ENCODE assay signal across 25 cellular contexts in genomic region chr12:57541717-57542116, GRCh38. TPM values are rescaled to one million over a fixed set of nuclear protein-coding genes. Genes with fewer than 3 reads are reported as not detected.
A peak's percentile ranks its signal among the peaks of the same experiment; 100 is the strongest.
DNase-seq lines count a peak whose midpoint lies in the region; ATAC-seq, FAIRE-seq and TF ChIP-seq lines count a peak whose summit lies in the region.
"Had no signal": no experiment of that assay in that cellular context is flagged by ENCODE, and none has a peak within 500 bp of the region (broad histone marks: within the 10 kb centered on the region; RNA-seq: fewer than 3 reads in every experiment).

No MANE protein-coding gene starts in this region.

- 82% methylated on average over 2 of the region's 2 CpGs for WGBS in K562 (ENCODE audit: insufficient coverage, low coverage, missing lambda C conversion rate)
- 44 to 60% methylated on average over 1 to 2 of the region's 2 CpGs for WGBS in transverse colon (ENCODE audit: low coverage in 1 of 2), 2 donors

- H3K4me3 ChIP-seq in SJSA1 (no peak overlapping the region), K562 (no peak overlapping the region), transverse colon (no peak overlapping the region)
- H3K4me3 ChIP-seq in CD4-positive, alpha-beta memory T cell (ENCODE audit: low read length in 2 of 2): no peak overlapping the region
- H3K4me3 ChIP-seq: BLaER1, GM23338 had no signal

- POLR2A ChIA-PET in K562 (lab: Yijun Ruan, JAX): interaction anchor here (1.1 to 12.7 kb wide), 3 partner anchors 9 to 14 kb away, joined by 3 to 225 read pairs (median 4); partner anchors contain the start of gene MBD6
- POLR2A ChIA-PET in CD4-positive, alpha-beta memory T cell (lab: Charles Lee; ENCODE audit: partially characterized antibody): no interaction called here

- no peak for FAIRE-seq in K562 (lab: Jason Lieb, UNC)
- FAIRE-seq: A204.1, D721Med, GM12891, GM18507 had no signal

- H3K27me3 ChIP-seq in SJSA1 (replicated peaks) (no peaks in the 10 kb centered on the region), K562 (ENCODE audit: control insufficient read depth in 2 of 2, insufficient read depth in 2 of 2, low read length in 2 of 2) (no peaks in the 10 kb centered on the region), transverse colon (no peaks in the 10 kb centered on the region)
- H3K27me3 ChIP-seq in CD4-positive, alpha-beta memory T cell (ENCODE audit: insufficient read depth, low read length): no peaks in the 10 kb centered on the region
- H3K27me3 ChIP-seq: BLaER1 had no signal

- intact Hi-C loops in K562 (cut with micrococcal nuclease): no loop called here
- intact Hi-C loops in left colon (cut with DNase I, micrococcal nuclease): no loop called here
- intact Hi-C loops in transverse colon (cut with DNase I; ENCODE audit: low total_unique reads): no loop called here
- intact Hi-C loops in CD4-positive, alpha-beta memory T cell (cut with micrococcal nuclease): no loop called here

- CTCF ChIA-PET in K562 (lab: Yijun Ruan, JAX; ENCODE audit: low intra/inter-chr PET ratio): no interaction called here
- CTCF ChIA-PET in CD4-positive, alpha-beta memory T cell (lab: Charles Lee; ENCODE audit: partially characterized antibody): no interaction called here

- ATAC-seq in K562: no peak
- ATAC-seq in left colon: peak; percentile 59
- no peak for ATAC-seq in natural killer cell treated with Interleukin-12 subunit alpha and Interleukin-12 subunit beta and Interleukin-15 and Interleukin-18, amount 100 ng/mL, for 72 hours
- ATAC-seq: GM23338, HCT116 had no signal

- H3K27ac ChIP-seq in SJSA1: peak overlapping the region; percentile 2
- peak overlapping the region; percentile 78; the same call in 2 of the 3 replicates for H3K27ac ChIP-seq in K562 (ENCODE audit: extremely low read depth, low read depth, low read length)
- peak overlapping the region; percentile 60 to 69 (median 62) for H3K27ac ChIP-seq in transverse colon
- H3K27ac ChIP-seq in CD4-positive, alpha-beta memory T cell (ENCODE audit: low read depth, low read length): no peak overlapping the region
- H3K27ac ChIP-seq: 22Rv1, BLaER1, C4-2B had no signal

- TF ChIP-seq EP300 in K562 (IDR thresholded peaks at IDR 0.05; ENCODE audit: low read length): no peak
- no peak for TF ChIP-seq EP300 in transverse colon (IDR thresholded peaks at IDR 0.05; ENCODE audit: low read depth)

- peaks cover 0 to 3% (median 0%) of the 10 kb centered on the region in 8 donors for H3K9me3 Mint-ChIP-seq in CD4-positive, alpha-beta memory T cell
- no peaks in the 10 kb centered on the region for H3K9me3 Mint-ChIP-seq in natural killer cell treated with Interleukin-12 subunit alpha and Interleukin-12 subunit beta and Interleukin-15 and Interleukin-18, amount 100 ng/mL, for 72 hours
- H3K9me3 Mint-ChIP-seq: CD4-positive, CD25-positive, alpha-beta regulatory T cell; CD8-positive, alpha-beta memory T cell; GM23338; H9 had no signal

- H3K27me3 Mint-ChIP-seq in CD4-positive, alpha-beta memory T cell: no peaks in the 10 kb centered on the region
- no peaks in the 10 kb centered on the region for H3K27me3 Mint-ChIP-seq in natural killer cell treated with Interleukin-12 subunit alpha and Interleukin-12 subunit beta and Interleukin-15 and Interleukin-18, amount 100 ng/mL, for 72 hours
- H3K27me3 Mint-ChIP-seq: B cell; CD4-positive, CD25-positive, alpha-beta regulatory T cell; CD8-positive, alpha-beta memory T cell had no signal

- H3K4me1 ChIP-seq in SJSA1 (replicated peaks) (peaks cover 49% of the 10 kb centered on the region), K562 (replicated peaks in 1 of 2; ENCODE audit: control insufficient read depth in 2 of 2, insufficient read depth in 2 of 2, low read length in 2 of 2) (peaks cover 27 to 66% of the 10 kb centered on the region in 2 experiments), transverse colon (peaks cover 7 to 46% (median 30%) of the 10 kb centered on the region in 4 donors)
- H3K4me1 ChIP-seq in CD4-positive, alpha-beta memory T cell (ENCODE audit: insufficient read depth, low read length): peaks cover 16% of the 10 kb centered on the region

- TF ChIP-seq POLR2A in K562 (conservative IDR thresholded peaks at IDR 0.05): no peak
- TF ChIP-seq POLR2A in transverse colon (IDR thresholded peaks at IDR 0.05): no peak

- no peak for TF ChIP-seq CTCF in K562 (IDR thresholded peaks at IDR 0.05 in 2 of 3, conservative IDR thresholded peaks at IDR 0.05 in 1 of 3; ENCODE audit: insufficient read depth in 2 of 3, low read depth in 1 of 3, low read length in 3 of 3)
- TF ChIP-seq CTCF in transverse colon (IDR thresholded peaks at IDR 0.05): no peak

- no TSS peak for BruUV-seq in K562 (replicated peaks; lab: Mats Ljungman, UMichigan)

- peaks cover 7 to 35% of the 10 kb centered on the region in 2 donors for H3K36me3 Mint-ChIP-seq in CD4-positive, alpha-beta memory T cell
- H3K36me3 Mint-ChIP-seq in natural killer cell treated with Interleukin-12 subunit alpha and Interleukin-12 subunit beta and Interleukin-15 and Interleukin-18, amount 100 ng/mL, for 72 hours: no peaks in the 10 kb centered on the region

- H3K9me3 ChIP-seq in SJSA1 (replicated peaks): no peaks in the 10 kb centered on the region
- H3K9me3 ChIP-seq in K562 (replicated peaks; ENCODE audit: control insufficient read depth, insufficient read depth, low read depth, low read length): no peaks in the 10 kb centered on the region
- no peaks in the 10 kb centered on the region for H3K9me3 ChIP-seq in transverse colon
- H3K9me3 ChIP-seq in CD4-positive, alpha-beta memory T cell (ENCODE audit: control insufficient read depth in 1 of 2, low read length in 2 of 2): no peaks in the 10 kb centered on the region
- H3K9me3 ChIP-seq: BLaER1 had no signal

- no peak overlapping the region for H3K4me3 Mint-ChIP-seq in CD4-positive, alpha-beta memory T cell
- H3K4me3 Mint-ChIP-seq in natural killer cell treated with Interleukin-12 subunit alpha and Interleukin-12 subunit beta and Interleukin-15 and Interleukin-18, amount 100 ng/mL, for 72 hours: no peak overlapping the region
- H3K4me3 Mint-ChIP-seq: B cell; CD8-positive, alpha-beta memory T cell; GM23338; H9 had no signal

- peak overlapping the region in 1 of 2 experiments; percentile 28; a peak in 1 of 4 replicates for H3K9ac ChIP-seq in K562 (ENCODE audit: insufficient read depth in 1 of 2, low read depth in 2 of 2, low read length in 2 of 2)
- H3K9ac ChIP-seq: BLaER1 had no signal

- H3K27ac Mint-ChIP-seq in CD4-positive, alpha-beta memory T cell: no peak overlapping the region
- no peak overlapping the region for H3K27ac Mint-ChIP-seq in natural killer cell treated with Interleukin-12 subunit alpha and Interleukin-12 subunit beta and Interleukin-15 and Interleukin-18, amount 100 ng/mL, for 72 hours
- H3K27ac Mint-ChIP-seq: B cell, GM23338 had no signal

- H3K79me2 ChIP-seq in K562 (ENCODE audit: control insufficient read depth, insufficient read depth, low read length): peaks cover 66% of the 10 kb centered on the region

- in situ Hi-C loops in K562 (cut with MboI) (no loop called here), transverse colon (cut with MboI; ENCODE audit: low pct_ligation_motif_present in 1 of 4, low pct_unique_long_range_greater_than_20kb in 1 of 4, low sequenced_read_pairs in 3 of 4) (no loop called here)

- no peak for DNase-seq in SJSA1 (ENCODE audit: low read depth in 1 of 2, low spot score in 2 of 2)
- DNase-seq in K562 (ENCODE audit: extremely low read depth in 1 of 4, low spot score in 3 of 4): no peak
- DNase-seq in left colon: no peak
- no peak for DNase-seq in transverse colon
- no peak for DNase-seq in CD4-positive, alpha-beta memory T cell
- no peak for DNase-seq in NCI-H82 treated with DMSO at 0.1 percent for 48 hours (lab: John Stamatoyannopoulos, UW; ENCODE audit: unreplicated experiment)
- no peak for DNase-seq in cerebellar cortex (ENCODE audit: low spot score)
- no peak for DNase-seq in natural killer cell treated with Interleukin-12 subunit alpha and Interleukin-12 subunit beta and Interleukin-15 and Interleukin-18, amount 100 ng/mL, for 72 hours (ENCODE audit: low spot score)
- DNase-seq: CD4-positive, CD25-positive, alpha-beta regulatory T cell; CD8-positive, alpha-beta memory T cell; DMS 273 treated with DMSO at 0.1 percent for 48 hours; DMS79 treated with DMSO at 0.1 percent for 48 hours; GF-D8; H9 had no signal

- H3K9me1 ChIP-seq in K562 (ENCODE audit: control insufficient read depth, insufficient read depth, low read length): no peaks in the 10 kb centered on the region

- no peak overlapping the region for H2AFZ ChIP-seq in K562 (ENCODE audit: low read depth, low read length)
- H2AFZ ChIP-seq: GM23338 had no signal

- TF ChIP-seq RAD21 in K562 (CRISPR knock-in tag; conservative IDR thresholded peaks at IDR 0.05 in 1 of 2, IDR thresholded peaks at IDR 0.05 in 1 of 2): no peak

- no peak overlapping the region for H3K4me2 ChIP-seq in K562 (ENCODE audit: insufficient read depth, low read length)
- H3K4me2 ChIP-seq: BLaER1, GM23338 had no signal

- H3K36me3 ChIP-seq in SJSA1 (peaks cover 93% of the 10 kb centered on the region), K562 (ENCODE audit: control insufficient read depth, insufficient read depth, low read length) (peaks cover 72% of the 10 kb centered on the region), transverse colon (no peaks in the 10 kb centered on the region)
- peaks cover 5% of the 10 kb centered on the region for H3K36me3 ChIP-seq in CD4-positive, alpha-beta memory T cell (ENCODE audit: insufficient read depth, low read length)

- no peaks in the 10 kb centered on the region for H4K20me1 ChIP-seq in K562 (replicated peaks; ENCODE audit: control insufficient read depth, insufficient read depth, low read length)

- H3K4me1 Mint-ChIP-seq in CD4-positive, alpha-beta memory T cell: peaks cover 19 to 27% (median 24%) of the 10 kb centered on the region in 4 donors
- H3K4me1 Mint-ChIP-seq in natural killer cell treated with Interleukin-12 subunit alpha and Interleukin-12 subunit beta and Interleukin-15 and Interleukin-18, amount 100 ng/mL, for 72 hours (ENCODE audit: low read depth in 2 of 2): peaks cover 27 to 30% of the 10 kb centered on the region in 2 donors

RNA-seq across cellular contexts. Expression of gene DCTN2, which starts 5.3 kb away (rescaled TPM):
- total RNA-seq in SJSA1 (2014; rRNA removed; shearing (Covaris generic)): 3,855 and 4,325 TPM in 2 replicates
- 253 and 274 TPM in 2 replicates for total RNA-seq in K562 (2011; cell fraction: chromatin; rRNA removed; ENCODE audit: low replicate concordance)
- 125 and 135 TPM in 2 replicates for total RNA-seq in K562 (2011; cell fraction: nucleolus; rRNA removed)
- total RNA-seq in K562 (2011; cell fraction: nucleoplasm; rRNA removed): 180 and 202 TPM in 2 replicates
- 128 and 135 TPM in 2 replicates for total RNA-seq in K562 (2014; rRNA removed)
- total RNA-seq in K562 (2014; rRNA removed; fragmentation: Illumina TruSeq; extraction: Trizol): 114 and 115 TPM in 2 replicates
- 122 and 151 TPM in 2 replicates for total RNA-seq in K562 (2015; rRNA removed; fragmentation: Illumina TruSeq; extraction: Trizol)
- 119 and 129 TPM in 2 replicates for total RNA-seq in K562 (2021)
- polyA plus RNA-seq in K562 (2011; rRNA removed): 137 and 161 TPM in 2 replicates
- 125 and 134 TPM in 2 replicates for polyA plus RNA-seq in K562 (2011; cell fraction: cytosol; rRNA removed)
- 140 and 175 TPM in 2 replicates for polyA plus RNA-seq in K562 (2011; cell fraction: nucleus; rRNA removed)
- polyA plus RNA-seq in K562 (2012): 98.5 and 216 TPM in 2 replicates
- polyA plus RNA-seq in K562 (2014; fragmentation: Illumina TruSeq; extraction: Trizol): 255 and 270 TPM in 2 replicates
- 10 to 100 TPM; 43.6 to 64.7 TPM for polyA plus RNA-seq in K562 (2014; fragmentation: Nextera tagmentation; extraction: Ambion mirVana)
- polyA plus RNA-seq in K562 (2014; rRNA removed): 125 and 127 TPM in 2 replicates
- 129 and 192 TPM in 2 replicates for polyA minus RNA-seq in K562 (2011; rRNA and poly(A)+ RNA removed)
- polyA minus RNA-seq in K562 (2011; cell fraction: cytosol; rRNA and poly(A)+ RNA removed): 103 and 129 TPM in 2 replicates
- 35.9 and 66.2 TPM in 2 replicates for polyA minus RNA-seq in K562 (2011; cell fraction: nucleus; rRNA and poly(A)+ RNA removed)
- total RNA-seq in left colon: 100 to 1,000 TPM; 139 to 151 TPM
- 100 to 1,000 TPM; 154 to 344 (median 175) TPM for total RNA-seq in transverse colon
- total RNA-seq in CD4-positive, alpha-beta memory T cell: 10 to 100 TPM; 69.4 to 70.7 TPM
- polyA plus RNA-seq in CD4-positive, alpha-beta memory T cell: 10 to 100 TPM; 67.4 to 86.2 TPM
- 10 to 100 TPM; 94.2 to 98.7 TPM for total RNA-seq in natural killer cell treated with Interleukin-12 subunit alpha and Interleukin-12 subunit beta and Interleukin-15 and Interleukin-18, amount 100 ng/mL, for 72 hours

RNA-seq across cellular contexts. Expression of gene KIF5A, which starts 8.1 kb away (rescaled TPM):
- total RNA-seq in SJSA1 (2014; rRNA removed; shearing (Covaris generic)): 2.1 and 2.8 TPM in 2 replicates
- total RNA-seq in K562 (2011; cell fraction: chromatin; rRNA removed; ENCODE audit: low replicate concordance): 64.9 and 77.9 TPM in 2 replicates
- total RNA-seq in K562 (2011; cell fraction: nucleolus; rRNA removed): 36.1 and 39.9 TPM in 2 replicates
- total RNA-seq in K562 (2011; cell fraction: nucleoplasm; rRNA removed): 52.8 and 54.9 TPM in 2 replicates
- total RNA-seq in K562 (2014; rRNA removed) (5.9 and 7.1 TPM in 2 replicates), K562 (2014; rRNA removed; fragmentation: Illumina TruSeq; extraction: Trizol) (7.3 and 8.0 TPM in 2 replicates), K562 (2015; rRNA removed; fragmentation: Illumina TruSeq; extraction: Trizol) (4.3 and 4.5 TPM in 2 replicates), K562 (2021) (14.2 and 17.7 TPM in 2 replicates), left colon (1 to 10 TPM in 1 of 2 donors, under 1 TPM in 1; 0.85 to 1.3 TPM), transverse colon (1 to 10 TPM; 1.3 to 6.2 (median 1.6) TPM)
- polyA plus RNA-seq in K562 (2011; rRNA removed) (16.0 and 19.3 TPM in 2 replicates), K562 (2014; fragmentation: Illumina TruSeq; extraction: Trizol) (16.0 and 16.1 TPM in 2 replicates), K562 (2014; fragmentation: Nextera tagmentation; extraction: Ambion mirVana) (1 to 10 TPM; 3.4 to 5.3 TPM), K562 (2014; rRNA removed) (15.8 and 17.7 TPM in 2 replicates)
- polyA plus RNA-seq in K562 (2011; cell fraction: cytosol; rRNA removed): 5.5 and 8.2 TPM in 2 replicates
- polyA plus RNA-seq in K562 (2011; cell fraction: nucleus; rRNA removed): 66.5 and 75.3 TPM in 2 replicates
- 8.1 and 30.3 TPM in 2 replicates for polyA plus RNA-seq in K562 (2012)
- 13.4 and 14.8 TPM in 2 replicates for polyA minus RNA-seq in K562 (2011; rRNA and poly(A)+ RNA removed)
- polyA minus RNA-seq in K562 (2011; cell fraction: cytosol; rRNA and poly(A)+ RNA removed): 5.6 and 6.9 TPM in 2 replicates
- polyA minus RNA-seq in K562 (2011; cell fraction: nucleus; rRNA and poly(A)+ RNA removed): 14.0 and 22.0 TPM in 2 replicates
- total RNA-seq in CD4-positive, alpha-beta memory T cell: under 1 TPM; 0.96 to 1.00 TPM
- polyA plus RNA-seq in CD4-positive, alpha-beta memory T cell: not detected
- total RNA-seq in natural killer cell treated with Interleukin-12 subunit alpha and Interleukin-12 subunit beta and Interleukin-15 and Interleukin-18, amount 100 ng/mL, for 72 hours: 1 to 10 TPM in 1 of 2 donors, under 1 TPM in 1; 0.29 to 2.0 TPM
- total RNA-seq: G401 had no signal

RNA-seq across cellular contexts. Expression of gene MBD6, which starts 19.1 kb away (rescaled TPM):
- total RNA-seq in SJSA1 (2014; rRNA removed; shearing (Covaris generic)): 63.3 and 70.5 TPM in 2 replicates
- total RNA-seq in K562 (2011; cell fraction: chromatin; rRNA removed; ENCODE audit: low replicate concordance): 77.3 and 118 TPM in 2 replicates
- 43.2 and 44.7 TPM in 2 replicates for total RNA-seq in K562 (2011; cell fraction: nucleolus; rRNA removed)
- total RNA-seq in K562 (2011; cell fraction: nucleoplasm; rRNA removed): 49.3 and 57.0 TPM in 2 replicates
- total RNA-seq in K562 (2014; rRNA removed): 4.7 and 6.3 TPM in 2 replicates
- total RNA-seq in K562 (2014; rRNA removed; fragmentation: Illumina TruSeq; extraction: Trizol): 2.7 and 3.8 TPM in 2 replicates
- total RNA-seq in K562 (2015; rRNA removed; fragmentation: Illumina TruSeq; extraction: Trizol): 3.6 and 6.1 TPM in 2 replicates
- total RNA-seq in K562 (2021): 46.6 and 54.8 TPM in 2 replicates
- 2.0 and 6.8 TPM in 2 replicates for polyA plus RNA-seq in K562 (2011; rRNA removed)
- 1.1 and 1.4 TPM in 2 replicates for polyA plus RNA-seq in K562 (2011; cell fraction: cytosol; rRNA removed)
- 25.0 and 38.2 TPM in 2 replicates for polyA plus RNA-seq in K562 (2011; cell fraction: nucleus; rRNA removed)
- 21.1 and 37.7 TPM in 2 replicates for polyA plus RNA-seq in K562 (2012)
- 14.1 and 20.3 TPM in 2 replicates for polyA plus RNA-seq in K562 (2014; fragmentation: Illumina TruSeq; extraction: Trizol)
- 1 to 10 TPM; 2.6 to 2.9 TPM for polyA plus RNA-seq in K562 (2014; fragmentation: Nextera tagmentation; extraction: Ambion mirVana)
- 12.2 and 19.8 TPM in 2 replicates for polyA plus RNA-seq in K562 (2014; rRNA removed)
- polyA minus RNA-seq in K562 (2011; rRNA and poly(A)+ RNA removed): 1.7 and 4.1 TPM in 2 replicates
- polyA minus RNA-seq in K562 (2011; cell fraction: cytosol; rRNA and poly(A)+ RNA removed): 5.2 and 13.3 TPM in 2 replicates
- 15.5 and 20.1 TPM in 2 replicates for polyA minus RNA-seq in K562 (2011; cell fraction: nucleus; rRNA and poly(A)+ RNA removed)
- 100 to 1,000 TPM; 104 to 116 TPM for total RNA-seq in left colon
- total RNA-seq in transverse colon: 100 to 1,000 TPM in 1 of 4 donors, 10 to 100 TPM in 3; 36.6 to 155 (median 51.0) TPM
- total RNA-seq in CD4-positive, alpha-beta memory T cell: 100 to 1,000 TPM in 1 of 2 experiments, 10 to 100 TPM in 1; 97.4 to 103 TPM
- 1 to 10 TPM in 1 of 2 donors, under 1 TPM in 1; 0.16 to 2.6 TPM for polyA plus RNA-seq in CD4-positive, alpha-beta memory T cell
- 100 to 1,000 TPM in 1 of 2 donors, 10 to 100 TPM in 1; 94.1 to 123 TPM for total RNA-seq in natural killer cell treated with Interleukin-12 subunit alpha and Interleukin-12 subunit beta and Interleukin-15 and Interleukin-18, amount 100 ng/mL, for 72 hours

RNA-seq across cellular contexts. Expression of gene DDIT3, which starts 21.4 kb away (rescaled TPM):
- 564 and 686 TPM in 2 replicates for total RNA-seq in SJSA1 (2014; rRNA removed; shearing (Covaris generic))
- 172 and 185 TPM in 2 replicates for total RNA-seq in K562 (2011; cell fraction: chromatin; rRNA removed; ENCODE audit: low replicate concordance)
- 119 and 124 TPM in 2 replicates for total RNA-seq in K562 (2011; cell fraction: nucleolus; rRNA removed)
- 106 and 127 TPM in 2 replicates for total RNA-seq in K562 (2011; cell fraction: nucleoplasm; rRNA removed)
- total RNA-seq in K562 (2014; rRNA removed) (68.2 and 89.9 TPM in 2 replicates), K562 (2014; rRNA removed; fragmentation: Illumina TruSeq; extraction: Trizol) (89.6 and 104 TPM in 2 replicates), K562 (2015; rRNA removed; fragmentation: Illumina TruSeq; extraction: Trizol) (53.7 and 59.1 TPM in 2 replicates), K562 (2021) (56.8 and 61.8 TPM in 2 replicates), left colon (10 to 100 TPM; 19.8 to 20.5 TPM), transverse colon (100 to 1,000 TPM in 2 of 4 donors, 10 to 100 TPM in 2; 27.6 to 338 (median 67.6) TPM)
- polyA plus RNA-seq in K562 (2011; rRNA removed) (99.0 and 118 TPM in 2 replicates), K562 (2014; fragmentation: Illumina TruSeq; extraction: Trizol) (83.9 and 103 TPM in 2 replicates), K562 (2014; fragmentation: Nextera tagmentation; extraction: Ambion mirVana) (100 to 1,000 TPM; 254 to 272 TPM), K562 (2014; rRNA removed) (87.2 and 127 TPM in 2 replicates)
- polyA plus RNA-seq in K562 (2011; cell fraction: cytosol; rRNA removed): 29.5 and 56.7 TPM in 2 replicates
- polyA plus RNA-seq in K562 (2011; cell fraction: nucleus; rRNA removed): 133 and 186 TPM in 2 replicates
- 99.5 and 353 TPM in 2 replicates for polyA plus RNA-seq in K562 (2012)
- 37.2 and 59.6 TPM in 2 replicates for polyA minus RNA-seq in K562 (2011; rRNA and poly(A)+ RNA removed)
- 22.3 and 23.0 TPM in 2 replicates for polyA minus RNA-seq in K562 (2011; cell fraction: cytosol; rRNA and poly(A)+ RNA removed)
- polyA minus RNA-seq in K562 (2011; cell fraction: nucleus; rRNA and poly(A)+ RNA removed): 25.7 and 57.9 TPM in 2 replicates
- total RNA-seq in CD4-positive, alpha-beta memory T cell: 10 to 100 TPM; 38.5 to 40.8 TPM
- polyA plus RNA-seq in CD4-positive, alpha-beta memory T cell: 10 to 100 TPM; 15.4 to 22.8 TPM
- 10 to 100 TPM; 22.2 to 39.8 TPM for total RNA-seq in natural killer cell treated with Interleukin-12 subunit alpha and Interleukin-12 subunit beta and Interleukin-15 and Interleukin-18, amount 100 ng/mL, for 72 hours

RNA-seq across cellular contexts. Expression of gene PIP4K2C, which starts 49.3 kb away (rescaled TPM):
- total RNA-seq in SJSA1 (2014; rRNA removed; shearing (Covaris generic)): 544 and 654 TPM in 2 replicates
- total RNA-seq in K562 (2011; cell fraction: chromatin; rRNA removed; ENCODE audit: low replicate concordance): 28.9 and 41.5 TPM in 2 replicates
- 20.9 and 21.7 TPM in 2 replicates for total RNA-seq in K562 (2011; cell fraction: nucleolus; rRNA removed)
- total RNA-seq in K562 (2011; cell fraction: nucleoplasm; rRNA removed): 26.5 and 30.7 TPM in 2 replicates
- total RNA-seq in K562 (2014; rRNA removed) (13.8 and 20.7 TPM in 2 replicates), K562 (2014; rRNA removed; fragmentation: Illumina TruSeq; extraction: Trizol) (18.3 and 19.9 TPM in 2 replicates), K562 (2015; rRNA removed; fragmentation: Illumina TruSeq; extraction: Trizol) (18.0 and 22.3 TPM in 2 replicates), K562 (2021) (28.8 and 29.3 TPM in 2 replicates), left colon (10 to 100 TPM; 63.5 to 67.9 TPM), transverse colon (100 to 1,000 TPM in 1 of 4 donors, 10 to 100 TPM in 3; 38.4 to 308 (median 45.8) TPM)
- polyA plus RNA-seq in K562 (2011; rRNA removed) (31.3 and 31.4 TPM in 2 replicates), K562 (2014; fragmentation: Illumina TruSeq; extraction: Trizol) (39.5 and 41.4 TPM in 2 replicates), K562 (2014; fragmentation: Nextera tagmentation; extraction: Ambion mirVana) (10 to 100 TPM in 1 of 2 experiments, 1 to 10 TPM in 1; 9.0 to 10.8 TPM), K562 (2014; rRNA removed) (18.5 and 25.8 TPM in 2 replicates)
- polyA plus RNA-seq in K562 (2011; cell fraction: cytosol; rRNA removed): 16.1 and 24.3 TPM in 2 replicates
- polyA plus RNA-seq in K562 (2011; cell fraction: nucleus; rRNA removed): 42.4 and 45.7 TPM in 2 replicates
- polyA plus RNA-seq in K562 (2012): 23.2 and 26.6 TPM in 2 replicates
- polyA minus RNA-seq in K562 (2011; rRNA and poly(A)+ RNA removed): 20.2 and 21.0 TPM in 2 replicates
- 9.1 and 18.2 TPM in 2 replicates for polyA minus RNA-seq in K562 (2011; cell fraction: cytosol; rRNA and poly(A)+ RNA removed)
- 6.7 and 9.2 TPM in 2 replicates for polyA minus RNA-seq in K562 (2011; cell fraction: nucleus; rRNA and poly(A)+ RNA removed)
- 10 to 100 TPM; 32.4 to 36.0 TPM for total RNA-seq in CD4-positive, alpha-beta memory T cell
- polyA plus RNA-seq in CD4-positive, alpha-beta memory T cell: 10 to 100 TPM; 30.4 to 45.0 TPM
- 10 to 100 TPM; 25.9 to 35.7 TPM for total RNA-seq in natural killer cell treated with Interleukin-12 subunit alpha and Interleukin-12 subunit beta and Interleukin-15 and Interleukin-18, amount 100 ng/mL, for 72 hours

Comparison
In these comparisons a context has a peak if more than half of its experiments do, and no peak if none do; other contexts are left out.
1. RNA of gene DCTN2, which starts 5.3 kb away (total RNA-seq): 3,855 to 4,325 TPM in SJSA1; 154 to 344 TPM in transverse colon, 139 to 151 TPM in left colon, 114 to 274 TPM in K562, 94.2 to 98.7 TPM in natural killer cell treated with Interleukin-12 subunit alpha and Interleukin-12 subunit beta and Interleukin-15 and Interleukin-18, amount 100 ng/mL, for 72 hours and 69.4 to 70.7 TPM in CD4-positive, alpha-beta memory T cell; every median in the first group is over 10 times any median in the second.